11 cellular contexts compared by ENCODE assay signal in genomic region chr13:100875392-100876043, GRCh38.
DNase-seq lines count a peak whose midpoint lies in the region; ATAC-seq and TF ChIP-seq lines count a peak whose summit lies in the region.
"Had no signal": no experiment of that assay in that cellular context is flagged by ENCODE, and none has a peak within 500 bp of the region (broad histone marks: within the 10 kb centered on the region; RNA-seq: fewer than 3 reads in every experiment).

No MANE protein-coding gene starts in this region.

- H3K79me2 ChIP-seq in Loucy (ENCODE audit: insufficient read depth, low read length): no peaks in the 10 kb centered on the region

- H4K20me1 ChIP-seq in Loucy (ENCODE audit: insufficient read depth, low read length, poor library complexity, severe bottlenecking): no peaks in the 10 kb centered on the region

- no peaks in the 10 kb centered on the region for H3K9me3 ChIP-seq in Loucy (ENCODE audit: insufficient read depth, low read depth, low read length)
- H3K9me3 ChIP-seq in BE2C: no peaks in the 10 kb centered on the region
- H3K9me3 ChIP-seq: vagina had no signal

- no peaks in the 10 kb centered on the region for H3F3A ChIP-seq in Loucy (ENCODE audit: low read depth)

- no peaks in the 10 kb centered on the region for H3K36me3 ChIP-seq in Loucy (ENCODE audit: insufficient read depth, low read length)
- no peaks in the 10 kb centered on the region for H3K36me3 ChIP-seq in BE2C
- H3K36me3 ChIP-seq: vagina had no signal

- H3K4me3 ChIP-seq in AG09309 (ENCODE audit: control insufficient read depth, low read depth, low read length) (no peak overlapping the region), Loucy (ENCODE audit: low read length, poor library complexity, severe bottlenecking) (no peak overlapping the region), epithelial cell of proximal tubule (ENCODE audit: low read depth, low read length) (no peak overlapping the region), BE2C (ENCODE audit: low read depth, low read length) (no peak overlapping the region)
- H3K4me3 ChIP-seq: vagina had no signal

- H3K4me1 ChIP-seq in Loucy (ENCODE audit: insufficient read depth, low read length, poor library complexity, severe bottlenecking) (peaks cover 4% of the 10 kb centered on the region), BE2C (no peaks in the 10 kb centered on the region)
- H3K4me1 ChIP-seq: vagina had no signal

- ATAC-seq in GM21423 (IDR thresholded peaks at IDR 0.05; ENCODE audit: unreplicated experiment) (peak; percentile 67), HG02763 (IDR thresholded peaks at IDR 0.05; ENCODE audit: unreplicated experiment) (no peak), GM18519 (IDR thresholded peaks at IDR 0.05; ENCODE audit: low FRiP score, unreplicated experiment) (no peak)

- no peak overlapping the region for H3K9ac ChIP-seq in Loucy (ENCODE audit: low read depth, low read length, poor library complexity, severe bottlenecking)

- H3K4me2 ChIP-seq in Loucy (ENCODE audit: low read depth, low read length, poor library complexity, severe bottlenecking): peak overlapping the region; percentile 21

- H3K9me2 ChIP-seq in Loucy (replicated peaks; ENCODE audit: low read depth, low read length): no peaks in the 10 kb centered on the region

- H2AFZ ChIP-seq in Loucy (ENCODE audit: low read length): no peak overlapping the region

- DNase-seq in AG09309 (ENCODE audit: low read depth): peak; percentile 79
- peak; percentile 77 for DNase-seq in epithelial cell of proximal tubule (ENCODE audit: low read depth)
- DNase-seq in T-helper 9 cell: no peak
- DNase-seq in BE2C: no peak
- DNase-seq: activated naive CD4-positive, alpha-beta T cell treated with anti-CD3 and anti-CD28 coated beads, Interleukin-2, amount 10 ng/mL, durations not matched to agents 7 days and 5 days; natural killer cell had no signal

- no peak for TF ChIP-seq CTCF in AG09309 (IDR thresholded peaks at IDR 0.05; ENCODE audit: control insufficient read depth, insufficient read depth, low read depth, low read length, missing control alignments)
- no peak for TF ChIP-seq CTCF in Loucy (conservative IDR thresholded peaks at IDR 0.05; ENCODE audit: low read length)
- TF ChIP-seq CTCF in epithelial cell of proximal tubule (conservative IDR thresholded peaks at IDR 0.05; ENCODE audit: low read depth, low read length): no peak
- no peak for TF ChIP-seq CTCF in BE2C (IDR thresholded peaks at IDR 0.05; ENCODE audit: low read depth, low read length)

- H3K27me3 ChIP-seq in Loucy (ENCODE audit: insufficient read depth, low read length, poor library complexity, severe bottlenecking): no peaks in the 10 kb centered on the region
- no peaks in the 10 kb centered on the region for H3K27me3 ChIP-seq in BE2C
- H3K27me3 ChIP-seq: vagina had no signal

Comparison
In these comparisons a context has a peak if more than half of its experiments do, and no peak if none do; other contexts are left out.
1. DNase-seq: peak in AG09309 (single experiment) and epithelial cell of proximal tubule (single experiment); none in T-helper 9 cell (single experiment) and BE2C (single experiment).